Comparison of ENCODE assay signal across 17 cellular contexts in the genomic region with DNA sequence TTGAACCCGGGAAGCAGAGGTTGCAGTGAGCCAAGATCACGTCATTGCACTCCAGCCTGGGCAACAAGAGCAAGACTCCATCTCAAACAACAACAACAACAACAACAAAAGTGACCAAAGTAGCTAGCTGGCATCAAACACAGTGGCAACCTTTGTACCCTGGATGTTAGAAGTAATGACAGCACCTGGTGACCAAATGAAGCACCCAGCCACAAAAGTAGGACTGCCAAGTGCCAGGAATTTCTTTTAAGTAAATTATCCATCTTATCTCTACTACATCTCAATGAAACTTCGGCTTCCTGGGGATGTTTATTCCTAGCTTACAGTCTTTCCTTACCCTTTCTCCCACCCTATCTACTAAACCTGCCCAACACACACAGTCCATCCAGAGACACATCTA.
"Had no signal": no experiment of that assay in that cellular context is flagged by ENCODE, and none has a peak within 500 bp of the region (broad histone marks: within the 10 kb centered on the region; RNA-seq: fewer than 3 reads in every experiment).

No MANE protein-coding gene starts in this region.

- H3K4me2 ChIP-seq: neural progenitor cell had no signal

- ATAC-seq: activated naive CD8-positive, alpha-beta T cell treated with anti-CD3 and anti-CD28 coated beads, Interleukin-2, amount 50 U/mL, for 24 hours; left lung; stimulated activated naive B cell treated with anti-CD40 and anti-IgM and Interleukin-4, amounts not matched to agents 10 μg/mL and 1 μg/mL and 100 μg/mL, for 72 hours had no signal

- H3K9ac ChIP-seq: neural progenitor cell had no signal

- H3K4me3 Mint-ChIP-seq: activated naive CD4-positive, alpha-beta T cell treated with anti-CD3 and anti-CD28 coated beads for 36 hours; activated naive CD8-positive, alpha-beta T cell treated with anti-CD3 and anti-CD28 coated beads, Interleukin-2, amount 50 U/mL, for 24 hours; neural progenitor cell; stimulated activated naive B cell treated with anti-CD40 and anti-IgM and Interleukin-4, amounts not matched to agents 10 μg/mL and 1 μg/mL and 100 μg/mL, for 72 hours had no signal

- H2AFZ ChIP-seq: neural progenitor cell had no signal

- FAIRE-seq: kidney had no signal

- H3K9me3 ChIP-seq: left lung, upper lobe of left lung had no signal

- DNase-seq: activated CD4-positive, alpha-beta T cell treated with anti-CD3 and anti-CD28 coated beads for 4 hours; activated CD4-positive, alpha-beta T cell treated with anti-CD3 and anti-CD28 coated beads, Interleukin-2, amount 50 U/mL, for 48 hours; activated CD4-positive, CD25-positive, alpha-beta regulatory T cell; activated naive CD4-positive, alpha-beta T cell treated with anti-CD3 and anti-CD28 coated beads for 36 hours; activated naive CD8-positive, alpha-beta T cell treated with anti-CD3 and anti-CD28 coated beads, Interleukin-2, amount 50 U/mL, for 24 hours; activated T-cell treated with anti-CD3 and anti-CD28 coated beads, Interleukin-2, amount 50 U/mL, for 48 hours; cortex of kidney; erythroblast; kidney; left lung; midbrain; stimulated activated CD4-positive, alpha-beta T cell treated with anti-CD3 and anti-CD28 coated beads, Interleukin-2, amount 100 ng/mL, for 48 hours; stimulated activated CD8-positive, alpha-beta memory T cell treated with anti-CD3 and anti-CD28 coated beads, Interleukin-4, amount 100 ng/mL, for 48 hours; stimulated activated naive B cell treated with anti-CD40 and anti-IgM and Interleukin-4, amounts not matched to agents 10 μg/mL and 1 μg/mL and 100 μg/mL, for 72 hours; T-helper 9 cell; upper lobe of left lung had no signal

- H3K4me1 Mint-ChIP-seq: neural progenitor cell had no signal

- H3K4me1 ChIP-seq: neural progenitor cell had no signal

- H3K9me3 Mint-ChIP-seq: activated naive CD4-positive, alpha-beta T cell treated with anti-CD3 and anti-CD28 coated beads for 36 hours had no signal

- H3K27me3 ChIP-seq: left lung, neural progenitor cell, upper lobe of left lung had no signal

- H3K36me3 ChIP-seq: left lung, neural progenitor cell, upper lobe of left lung had no signal

- H3K4me3 ChIP-seq: left lung, neural progenitor cell, upper lobe of left lung had no signal

- H3K27ac ChIP-seq: left lung, neural progenitor cell, upper lobe of left lung had no signal

- H3K27ac Mint-ChIP-seq: activated naive CD4-positive, alpha-beta T cell treated with anti-CD3 and anti-CD28 coated beads for 36 hours; activated naive CD8-positive, alpha-beta T cell treated with anti-CD3 and anti-CD28 coated beads, Interleukin-2, amount 50 U/mL, for 24 hours; neural progenitor cell; stimulated activated naive B cell treated with anti-CD40 and anti-IgM and Interleukin-4, amounts not matched to agents 10 μg/mL and 1 μg/mL and 100 μg/mL, for 72 hours had no signal

- H3K27me3 Mint-ChIP-seq: activated naive CD8-positive, alpha-beta T cell treated with anti-CD3 and anti-CD28 coated beads, Interleukin-2, amount 50 U/mL, for 24 hours; stimulated activated naive B cell treated with anti-CD40 and anti-IgM and Interleukin-4, amounts not matched to agents 10 μg/mL and 1 μg/mL and 100 μg/mL, for 72 hours had no signal
